18 cellular contexts compared by ENCODE assay signal in genomic region chr4:91936301-91936700, GRCh38.
DNase-seq lines count a peak whose midpoint lies in the region; ATAC-seq, FAIRE-seq and TF ChIP-seq lines count a peak whose summit lies in the region.
"Had no signal": no experiment of that assay in that cellular context is flagged by ENCODE, and none has a peak within 500 bp of the region (broad histone marks: within the 10 kb centered on the region; RNA-seq: fewer than 3 reads in every experiment).

No MANE protein-coding gene starts in this region.

- no peak overlapping the region for H3K27ac ChIP-seq in testis
- H3K27ac ChIP-seq: heart left ventricle, right lobe of liver had no signal

- no peaks in the 10 kb centered on the region for H3K4me1 ChIP-seq in testis
- H3K4me1 ChIP-seq: heart left ventricle, right lobe of liver had no signal

- TF ChIP-seq CTCF in choroid plexus epithelial cell (conservative IDR thresholded peaks at IDR 0.05; ENCODE audit: low read depth, low read length): no peak
- no peak for TF ChIP-seq CTCF in testis (IDR thresholded peaks at IDR 0.05)

- no peaks in the 10 kb centered on the region for H3K9me3 ChIP-seq in testis
- H3K9me3 ChIP-seq: heart left ventricle, right lobe of liver had no signal

- intact Hi-C loops in testis (cut with DNase I; ENCODE audit: low total_unique reads) (no loop called here), left colon (cut with DNase I, micrococcal nuclease) (no loop called here)

- no peak for TF ChIP-seq POLR2A in testis (IDR thresholded peaks at IDR 0.05)

- ATAC-seq in left colon: no peak
- ATAC-seq: activated CD8-positive, alpha-beta memory T cell treated with anti-CD3 and anti-CD28 coated beads, Interleukin-2, amount 10 ng/mL, durations not matched to agents 7 days and 5 days; heart left ventricle; K562; right lobe of liver; stimulated activated effector memory CD8-positive, alpha-beta T cell treated with anti-CD3 and anti-CD28 coated beads, Interleukin-12 subunit alpha, Interleukin-12 subunit beta, amount 100 ng/mL, for 72 hours had no signal

- 16 to 23% methylated on average over 3 of the region's 3 CpGs for WGBS in testis, 2 donors

- DNase-seq in NCI-H1694 treated with DMSO at 0.1 percent for 48 hours (lab: John Stamatoyannopoulos, UW) (peak; percentile 8), NCI-H1694 (lab: John Stamatoyannopoulos, UW) (no peak), NCI-H345 treated with DMSO at 0.1 percent for 48 hours (lab: John Stamatoyannopoulos, UW; ENCODE audit: unreplicated experiment) (peak; percentile 46), choroid plexus epithelial cell (ENCODE audit: low read depth) (peak; percentile 69), testis (peak; percentile 32), NOMO-1 treated with dmso at 0.1 percent for 144 hours (lab: John Stamatoyannopoulos, UW; ENCODE audit: unreplicated experiment) (no peak), frontal cortex (ENCODE audit: low spot score in 2 of 2) (no peak), left colon (no peak)
- DNase-seq: activated B cell treated with CpG ODN at 0.5 μM for 24 hours; activated CD8-positive, alpha-beta memory T cell treated with anti-CD3 and anti-CD28 coated beads, Interleukin-2, amount 10 ng/mL, durations not matched to agents 7 days and 5 days; heart left ventricle; NCI-H1930; nephron progenitor cell; right lobe of liver; stimulated activated CD4-positive, alpha-beta T cell treated with anti-CD3 and anti-CD28 coated beads, Interleukin-4, amount 100 ng/mL, for 24 hours had no signal

- no peak for FAIRE-seq in frontal cortex (lab: Jason Lieb, UNC)
- FAIRE-seq: H1, K562 had no signal

- H3K4me3 ChIP-seq in choroid plexus epithelial cell (ENCODE audit: low read depth, low read length) (no peak overlapping the region), testis (no peak overlapping the region)
- H3K4me3 ChIP-seq: heart left ventricle, K562, right lobe of liver had no signal

- H3K36me3 ChIP-seq in testis (ENCODE audit: low read depth, missing control alignments): no peaks in the 10 kb centered on the region
- H3K36me3 ChIP-seq: heart left ventricle, right lobe of liver had no signal

- H3K27me3 ChIP-seq in testis: no peaks in the 10 kb centered on the region
- H3K27me3 ChIP-seq: heart left ventricle, right lobe of liver had no signal

Comparison
In these comparisons a context has a peak if more than half of its experiments do, and no peak if none do; other contexts are left out.
1. DNase-seq: peak in NCI-H1694 treated with DMSO at 0.1 percent for 48 hours (single experiment), NCI-H345 treated with DMSO at 0.1 percent for 48 hours (single experiment), choroid plexus epithelial cell (single experiment) and testis (single experiment); none in NCI-H1694 (single experiment), NOMO-1 treated with dmso at 0.1 percent for 144 hours (single experiment), frontal cortex (0 of 2) and left colon (0 of 2).